ENCODE assay signal across 23 cellular contexts in genomic region chr5:170923910-170924620, GRCh38.
"Had no signal": no experiment of that assay in that cellular context is flagged by ENCODE, and none has a peak within 500 bp of the region (broad histone marks: within the 10 kb centered on the region; RNA-seq: fewer than 3 reads in every experiment).

No MANE protein-coding gene starts in this region.

- H3K27ac ChIP-seq: heart left ventricle, hepatocyte, left lung, ovary, psoas muscle, skin epidermis, spleen, testis, tibial artery, upper lobe of left lung had no signal

- DNase-seq: cortex of kidney; effector memory CD8-positive, alpha-beta T cell; heart left ventricle; left cardiac atrium; left lung; mesendoderm; naive thymus-derived CD8-positive, alpha-beta T cell; nephron progenitor cell; nucleus accumbens; ovary; posterior cingulate gyrus; psoas muscle; right cardiac atrium; spleen; stimulated activated CD4-positive, alpha-beta T cell treated with anti-CD3 and anti-CD28 coated beads, Interleukin-4, amount 100 ng/mL, for 4 hours; stimulated activated naive CD8-positive, alpha-beta T cell treated with anti-CD3 and anti-CD28 coated beads, Interleukin-15, Interleukin-2, amounts not matched to agents 100 U/mL and 50 U/mL, for 24 hours; substantia nigra; testis; tibial artery; upper lobe of left lung had no signal

- H3K36me3 ChIP-seq: left lung, ovary, spleen, tibial artery, upper lobe of left lung had no signal

- ATAC-seq: effector memory CD8-positive, alpha-beta T cell; heart left ventricle; left cardiac atrium; left lung; naive thymus-derived CD8-positive, alpha-beta T cell; psoas muscle; right cardiac atrium; stimulated activated memory B cell treated with anti-CD40 and anti-IgM and Interleukin-4, amounts not matched to agents 10 μg/mL and 1 μg/mL and 100 μg/mL, for 72 hours; stimulated activated naive CD8-positive, alpha-beta T cell treated with anti-CD3 and anti-CD28 coated beads, Interleukin-15, Interleukin-2, amounts not matched to agents 100 U/mL and 50 U/mL, for 24 hours had no signal

- H3K9me3 ChIP-seq: left lung, ovary, psoas muscle, spleen, testis, tibial artery, upper lobe of left lung had no signal

- H3K27me3 ChIP-seq: heart left ventricle, hepatocyte, left lung, ovary, spleen, testis, tibial artery, upper lobe of left lung had no signal

- H3K79me2 ChIP-seq: hepatocyte had no signal

- H2AFZ ChIP-seq: hepatocyte had no signal

- H3K4me3 ChIP-seq: heart left ventricle, hepatocyte, left lung, ovary, psoas muscle, skin epidermis, spleen, testis, tibial artery, upper lobe of left lung had no signal

- H3K4me1 ChIP-seq: heart left ventricle, left lung, psoas muscle, spleen, testis, tibial artery, upper lobe of left lung had no signal

- H3K4me2 ChIP-seq: hepatocyte had no signal
